1 cellular context compared by ENCODE assay signal in the genomic region with DNA sequence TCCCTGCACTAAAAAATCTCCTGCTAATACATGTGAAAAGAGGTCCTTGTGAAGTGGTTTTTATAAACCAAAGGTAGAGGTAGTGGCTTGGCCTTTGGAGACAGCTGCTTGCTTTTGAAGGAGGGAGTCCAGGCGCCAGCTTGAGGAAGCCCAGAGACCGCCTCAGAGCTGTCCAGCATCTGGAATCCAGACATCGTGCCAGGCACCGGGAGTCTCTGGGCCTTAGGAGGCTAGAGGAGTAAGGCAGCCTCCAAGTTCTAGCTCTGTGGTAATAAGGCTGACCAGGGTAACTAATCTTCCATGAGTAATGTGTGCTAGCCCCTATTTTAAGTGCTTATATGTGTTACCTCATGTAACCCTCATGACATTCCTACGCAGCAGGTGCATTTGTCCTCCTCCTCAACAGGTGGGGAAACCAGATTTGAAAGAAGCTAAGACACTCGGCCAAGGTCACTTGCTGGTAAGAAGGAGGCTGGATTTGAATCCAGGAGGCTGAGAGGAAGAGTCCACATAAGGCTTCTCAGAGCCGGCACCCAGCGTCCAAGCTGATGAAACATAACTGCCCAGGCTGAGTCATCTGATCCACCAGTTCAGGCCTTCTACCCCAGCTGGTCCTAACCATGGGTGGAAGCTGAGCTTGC.
TF ChIP-seq lines count a peak whose summit lies in the region.

No MANE protein-coding gene starts in this region.

TF ChIP-seq in Ishikawa, 13 proteins besides CTCF, POLR2A, EP300 and RAD21:
- TF ChIP-seq, protein P1, sequence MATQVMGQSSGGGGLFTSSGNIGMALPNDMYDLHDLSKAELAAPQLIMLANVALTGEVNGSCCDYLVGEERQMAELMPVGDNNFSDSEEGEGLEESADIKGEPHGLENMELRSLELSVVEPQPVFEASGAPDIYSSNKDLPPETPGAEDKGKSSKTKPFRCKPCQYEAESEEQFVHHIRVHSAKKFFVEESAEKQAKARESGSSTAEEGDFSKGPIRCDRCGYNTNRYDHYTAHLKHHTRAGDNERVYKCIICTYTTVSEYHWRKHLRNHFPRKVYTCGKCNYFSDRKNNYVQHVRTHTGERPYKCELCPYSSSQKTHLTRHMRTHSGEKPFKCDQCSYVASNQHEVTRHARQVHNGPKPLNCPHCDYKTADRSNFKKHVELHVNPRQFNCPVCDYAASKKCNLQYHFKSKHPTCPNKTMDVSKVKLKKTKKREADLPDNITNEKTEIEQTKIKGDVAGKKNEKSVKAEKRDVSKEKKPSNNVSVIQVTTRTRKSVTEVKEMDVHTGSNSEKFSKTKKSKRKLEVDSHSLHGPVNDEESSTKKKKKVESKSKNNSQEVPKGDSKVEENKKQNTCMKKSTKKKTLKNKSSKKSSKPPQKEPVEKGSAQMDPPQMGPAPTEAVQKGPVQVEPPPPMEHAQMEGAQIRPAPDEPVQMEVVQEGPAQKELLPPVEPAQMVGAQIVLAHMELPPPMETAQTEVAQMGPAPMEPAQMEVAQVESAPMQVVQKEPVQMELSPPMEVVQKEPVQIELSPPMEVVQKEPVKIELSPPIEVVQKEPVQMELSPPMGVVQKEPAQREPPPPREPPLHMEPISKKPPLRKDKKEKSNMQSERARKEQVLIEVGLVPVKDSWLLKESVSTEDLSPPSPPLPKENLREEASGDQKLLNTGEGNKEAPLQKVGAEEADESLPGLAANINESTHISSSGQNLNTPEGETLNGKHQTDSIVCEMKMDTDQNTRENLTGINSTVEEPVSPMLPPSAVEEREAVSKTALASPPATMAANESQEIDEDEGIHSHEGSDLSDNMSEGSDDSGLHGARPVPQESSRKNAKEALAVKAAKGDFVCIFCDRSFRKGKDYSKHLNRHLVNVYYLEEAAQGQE (IDR thresholded peaks at IDR 0.05; ENCODE audit: low read depth), result peak; percentile 58
- TF ChIP-seq TAF1 (IDR thresholded peaks at IDR 0.05; ENCODE audit: low read depth), result no peak
